ENCODE assay signal across 10 cellular contexts in the genomic region with DNA sequence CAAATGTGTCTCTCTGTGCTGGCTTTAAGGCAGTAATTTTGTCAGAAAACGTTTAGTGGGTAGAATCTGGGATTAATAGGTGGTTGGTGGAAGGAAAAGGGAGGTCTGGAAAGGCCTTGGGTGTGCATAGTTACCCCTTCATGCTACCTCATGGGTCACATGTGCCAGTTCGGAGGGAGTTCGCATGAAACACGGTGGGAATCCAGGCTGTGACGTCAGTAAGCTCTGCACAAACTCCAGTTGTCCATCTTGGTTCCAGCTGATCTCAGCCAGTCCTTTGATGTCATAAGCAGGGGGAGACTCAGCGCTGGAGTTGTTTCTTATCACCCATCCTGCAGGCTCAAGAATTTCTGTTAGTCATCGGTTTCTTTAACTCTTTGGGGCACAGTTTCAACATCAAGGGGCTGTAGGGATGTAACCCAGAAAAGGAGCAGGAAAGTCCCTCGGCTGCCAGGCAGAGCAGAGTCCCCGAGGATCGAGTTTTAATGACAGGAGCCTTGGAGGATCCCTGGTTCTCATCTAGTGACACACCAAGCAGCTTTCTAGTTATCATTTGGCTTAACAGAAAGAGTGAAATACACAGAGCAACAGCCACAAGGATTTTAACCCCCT. TPM values are rescaled to one million over a fixed set of nuclear protein-coding genes. Genes with fewer than 3 reads are reported as not detected.
DNase-seq lines count a peak whose midpoint lies in the region; TF ChIP-seq lines count a peak whose summit lies in the region.
"Had no signal": no experiment of that assay in that cellular context is flagged by ENCODE, and none has a peak within 500 bp of the region (broad histone marks: within the 10 kb centered on the region; RNA-seq: fewer than 3 reads in every experiment).

No MANE protein-coding gene starts in this region.

- in situ Hi-C loops in G401 (cut with HindIII; ENCODE audit: low sequenced_read_pairs), result no loop called here

- H3K79me2 ChIP-seq in SK-N-SH (ENCODE audit: insufficient read depth), result no peaks in the 10 kb centered on the region

- peak overlapping the region; percentile 9; the same call in 1 of the 2 replicates for H2AFZ ChIP-seq in SK-N-SH (ENCODE audit: low read depth)

- CTCF ChIA-PET in SK-N-SH (lab: Yijun Ruan, JAX), result interaction anchor here (1.0 kb wide), 1 partner anchor 54 kb away, joined by 3 read pairs; no protein-coding TSS in a partner anchor

- H4K20me1 ChIP-seq in SK-N-SH (ENCODE audit: insufficient read depth), result no peaks in the 10 kb centered on the region

- WGBS in SK-N-SH (ENCODE audit: low lambda C conversion rate), result 26% methylated on average over 6 of the region's 10 CpGs

- no peaks in the 10 kb centered on the region for H3K9me2 ChIP-seq in SK-N-SH

- H3K36me3 ChIP-seq in SK-N-SH (replicated peaks in 1 of 2; ENCODE audit: control insufficient read depth in 1 of 2, insufficient read depth in 2 of 2, low read length in 1 of 2), result no peaks in the 10 kb centered on the region

- DNase-seq in ELR (ENCODE audit: low read depth) (peak; percentile 69), SK-N-SH (no peak), foreskin fibroblast (peak; percentile 65 to 85), skeletal muscle cell (ENCODE audit: low read depth) (peak; percentile 78), G401 (ENCODE audit: low spot score) (no peak), GM19238 (ENCODE audit: insufficient read length, low spot score) (no peak), NCI-H1092 treated with DMSO at 0.1 percent for 48 hours (lab: John Stamatoyannopoulos, UW) (no peak)
- DNase-seq in activated CD4-positive, alpha-beta T cell treated with anti-CD3 and anti-CD28 coated beads, Interleukin-2, amount 50 U/mL, for 48 hours, result no peak
- DNase-seq: effector memory CD8-positive, alpha-beta T cell; NCI-H2029 had no signal

- TF ChIP-seq CTCF in SK-N-SH (IDR thresholded peaks at IDR 0.05), result no peak
- TF ChIP-seq CTCF in foreskin fibroblast (IDR thresholded peaks at IDR 0.05; ENCODE audit: low read depth, low read length), result no peak

- H3K27ac ChIP-seq in SK-N-SH (ENCODE audit: low read depth in 2 of 2, low read length in 1 of 2), result peak overlapping the region in 1 of 2 experiments; percentile 63; a peak in 1 of 4 replicates

- H3K9me3 ChIP-seq in SK-N-SH, result 0 out of 2 replicates have a peak, but pooled peaks cover 4% of the 10 kb centered on the region

- TF ChIP-seq EP300 in SK-N-SH (IDR thresholded peaks at IDR 0.05; ENCODE audit: borderline replicate concordance in 1 of 2, low read depth in 1 of 2, low read length in 1 of 2), result peak in 1 of 2 experiments; percentile 47; a peak in 1 of 4 replicates

- H3F3A ChIP-seq in SK-N-SH (replicated peaks; ENCODE audit: insufficient read depth), result peaks cover 7% of the 10 kb centered on the region

- no peak for TF ChIP-seq RAD21 in SK-N-SH (IDR thresholded peaks at IDR 0.05; ENCODE audit: low read length)

- no peaks in the 10 kb centered on the region for H3K27me3 ChIP-seq in SK-N-SH (ENCODE audit: insufficient read depth)

- H3K4me3 ChIP-seq in SK-N-SH (ENCODE audit: low read depth in 2 of 2, low read length in 1 of 2), result no peak overlapping the region
- H3K4me3 ChIP-seq in foreskin fibroblast (ENCODE audit: low read depth in 1 of 2, low read length in 2 of 2), result no peak overlapping the region
- no peak overlapping the region for H3K4me3 ChIP-seq in skeletal muscle cell (ENCODE audit: low read depth, low read length)

- H3K4me1 ChIP-seq in SK-N-SH (ENCODE audit: control insufficient read depth in 1 of 2, insufficient read depth in 2 of 2, low read depth in 1 of 2, low read length in 1 of 2), result peaks cover 14 to 22% of the 10 kb centered on the region in 2 experiments; a peak in 3 of 4 replicates

- POLR2A ChIA-PET in SK-N-SH (lab: Yijun Ruan, JAX), result no interaction called here

- no peak overlapping the region for H3K9ac ChIP-seq in SK-N-SH

- peak overlapping the region; percentile 23 for H3K4me2 ChIP-seq in SK-N-SH

TF ChIP-seq in SK-N-SH, 30 proteins besides CTCF, POLR2A, EP300 and RAD21 (continues in another document):
- TF ChIP-seq FOSL2 (IDR thresholded peaks at IDR 0.05; ENCODE audit: borderline replicate concordance, low read depth) (peak; percentile 68), ELF1 (IDR thresholded peaks at IDR 0.05) (no peak), NFIC (IDR thresholded peaks at IDR 0.05; ENCODE audit: borderline replicate concordance) (no peak), RCOR1 (IDR thresholded peaks at IDR 0.05; ENCODE audit: low read length) (no peak), SMC3 (IDR thresholded peaks at IDR 0.05; ENCODE audit: low read depth, low read length) (no peak), TCF12 (IDR thresholded peaks at IDR 0.05) (peak; percentile 85), NRF1 (IDR thresholded peaks at IDR 0.05; ENCODE audit: low read depth, low read length) (no peak), YY1 (IDR thresholded peaks at IDR 0.05; ENCODE audit: low read depth) (no peak), CHD2 (IDR thresholded peaks at IDR 0.05; ENCODE audit: low read length, partially characterized antibody) (no peak), GABPA (IDR thresholded peaks at IDR 0.05; ENCODE audit: low read depth) (no peak), FOXJ3 (CRISPR knock-in tag; IDR thresholded peaks at IDR 0.05) (no peak), MEF2A (IDR thresholded peaks at IDR 0.05; ENCODE audit: borderline replicate concordance, low read depth) (no peak), GATA2 (CRISPR knock-in tag; IDR thresholded peaks at IDR 0.05) (no peak)
- TF ChIP-seq, protein P1, sequence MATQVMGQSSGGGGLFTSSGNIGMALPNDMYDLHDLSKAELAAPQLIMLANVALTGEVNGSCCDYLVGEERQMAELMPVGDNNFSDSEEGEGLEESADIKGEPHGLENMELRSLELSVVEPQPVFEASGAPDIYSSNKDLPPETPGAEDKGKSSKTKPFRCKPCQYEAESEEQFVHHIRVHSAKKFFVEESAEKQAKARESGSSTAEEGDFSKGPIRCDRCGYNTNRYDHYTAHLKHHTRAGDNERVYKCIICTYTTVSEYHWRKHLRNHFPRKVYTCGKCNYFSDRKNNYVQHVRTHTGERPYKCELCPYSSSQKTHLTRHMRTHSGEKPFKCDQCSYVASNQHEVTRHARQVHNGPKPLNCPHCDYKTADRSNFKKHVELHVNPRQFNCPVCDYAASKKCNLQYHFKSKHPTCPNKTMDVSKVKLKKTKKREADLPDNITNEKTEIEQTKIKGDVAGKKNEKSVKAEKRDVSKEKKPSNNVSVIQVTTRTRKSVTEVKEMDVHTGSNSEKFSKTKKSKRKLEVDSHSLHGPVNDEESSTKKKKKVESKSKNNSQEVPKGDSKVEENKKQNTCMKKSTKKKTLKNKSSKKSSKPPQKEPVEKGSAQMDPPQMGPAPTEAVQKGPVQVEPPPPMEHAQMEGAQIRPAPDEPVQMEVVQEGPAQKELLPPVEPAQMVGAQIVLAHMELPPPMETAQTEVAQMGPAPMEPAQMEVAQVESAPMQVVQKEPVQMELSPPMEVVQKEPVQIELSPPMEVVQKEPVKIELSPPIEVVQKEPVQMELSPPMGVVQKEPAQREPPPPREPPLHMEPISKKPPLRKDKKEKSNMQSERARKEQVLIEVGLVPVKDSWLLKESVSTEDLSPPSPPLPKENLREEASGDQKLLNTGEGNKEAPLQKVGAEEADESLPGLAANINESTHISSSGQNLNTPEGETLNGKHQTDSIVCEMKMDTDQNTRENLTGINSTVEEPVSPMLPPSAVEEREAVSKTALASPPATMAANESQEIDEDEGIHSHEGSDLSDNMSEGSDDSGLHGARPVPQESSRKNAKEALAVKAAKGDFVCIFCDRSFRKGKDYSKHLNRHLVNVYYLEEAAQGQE (IDR thresholded peaks at IDR 0.05; ENCODE audit: low read depth, low read length), result no peak
- TF ChIP-seq, protein P2, sequence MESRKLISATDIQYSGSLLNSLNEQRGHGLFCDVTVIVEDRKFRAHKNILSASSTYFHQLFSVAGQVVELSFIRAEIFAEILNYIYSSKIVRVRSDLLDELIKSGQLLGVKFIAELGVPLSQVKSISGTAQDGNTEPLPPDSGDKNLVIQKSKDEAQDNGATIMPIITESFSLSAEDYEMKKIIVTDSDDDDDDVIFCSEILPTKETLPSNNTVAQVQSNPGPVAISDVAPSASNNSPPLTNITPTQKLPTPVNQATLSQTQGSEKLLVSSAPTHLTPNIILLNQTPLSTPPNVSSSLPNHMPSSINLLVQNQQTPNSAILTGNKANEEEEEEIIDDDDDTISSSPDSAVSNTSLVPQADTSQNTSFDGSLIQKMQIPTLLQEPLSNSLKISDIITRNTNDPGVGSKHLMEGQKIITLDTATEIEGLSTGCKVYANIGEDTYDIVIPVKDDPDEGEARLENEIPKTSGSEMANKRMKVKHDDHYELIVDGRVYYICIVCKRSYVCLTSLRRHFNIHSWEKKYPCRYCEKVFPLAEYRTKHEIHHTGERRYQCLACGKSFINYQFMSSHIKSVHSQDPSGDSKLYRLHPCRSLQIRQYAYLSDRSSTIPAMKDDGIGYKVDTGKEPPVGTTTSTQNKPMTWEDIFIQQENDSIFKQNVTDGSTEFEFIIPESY (IDR thresholded peaks at IDR 0.05; ENCODE audit: borderline replicate concordance, low read depth), result no peak
- TF ChIP-seq, protein P3, sequence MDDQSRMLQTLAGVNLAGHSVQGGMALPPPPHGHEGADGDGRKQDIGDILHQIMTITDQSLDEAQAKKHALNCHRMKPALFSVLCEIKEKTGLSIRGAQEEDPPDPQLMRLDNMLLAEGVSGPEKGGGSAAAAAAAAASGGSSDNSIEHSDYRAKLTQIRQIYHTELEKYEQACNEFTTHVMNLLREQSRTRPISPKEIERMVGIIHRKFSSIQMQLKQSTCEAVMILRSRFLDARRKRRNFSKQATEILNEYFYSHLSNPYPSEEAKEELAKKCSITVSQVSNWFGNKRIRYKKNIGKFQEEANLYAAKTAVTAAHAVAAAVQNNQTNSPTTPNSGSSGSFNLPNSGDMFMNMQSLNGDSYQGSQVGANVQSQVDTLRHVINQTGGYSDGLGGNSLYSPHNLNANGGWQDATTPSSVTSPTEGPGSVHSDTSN (IDR thresholded peaks at IDR 0.05), result peak; percentile 79

RNA-seq across cellular contexts. Expression of a gene that starts 28.9 kb away (rescaled TPM):
- 2.1 and 3.0 TPM in 2 replicates for polyA plus RNA-seq in SK-N-SH (2012; rRNA removed)
- 0.59 and 0.94 TPM in 2 replicates for polyA plus RNA-seq in SK-N-SH (2012; cell fraction: cytosol; rRNA removed)
- polyA plus RNA-seq in SK-N-SH (2012; cell fraction: nucleus; rRNA removed), result 19.6 and 23.9 TPM in 2 replicates
- total RNA-seq in G401 (2014; rRNA removed; shearing (Covaris generic)), result not detected in 2 replicates

RNA-seq across cellular contexts. Expression of a gene that starts 33.4 kb away (rescaled TPM):
- not detected in 2 replicates for polyA plus RNA-seq in SK-N-SH (2012; rRNA removed)
- polyA plus RNA-seq in SK-N-SH (2012; cell fraction: cytosol; rRNA removed), result 0.01 TPM in 1 of 2 replicates, not detected in the other
- not detected in 2 replicates for polyA plus RNA-seq in SK-N-SH (2012; cell fraction: nucleus; rRNA removed)
- not detected in 2 replicates for total RNA-seq in G401 (2014; rRNA removed; shearing (Covaris generic))

RNA-seq across cellular contexts. Expression of a gene that starts 51.9 kb away (rescaled TPM):
- 1.3 and 2.4 TPM in 2 replicates for polyA plus RNA-seq in SK-N-SH (2012; rRNA removed)
- polyA plus RNA-seq in SK-N-SH (2012; cell fraction: cytosol; rRNA removed), result 1.5 and 2.4 TPM in 2 replicates
- 7.8 and 11.2 TPM in 2 replicates for polyA plus RNA-seq in SK-N-SH (2012; cell fraction: nucleus; rRNA removed)
- 0.62 and 1.4 TPM in 2 replicates for total RNA-seq in G401 (2014; rRNA removed; shearing (Covaris generic))

Comparison
In these comparisons a context has a peak if more than half of its experiments do, and no peak if none do; other contexts are left out.
1. DNase-seq: peak in ELR (single experiment), foreskin fibroblast (2 of 2) and skeletal muscle cell (single experiment); none in SK-N-SH (single experiment), G401 (single experiment), GM19238 (single experiment), NCI-H1092 treated with DMSO at 0.1 percent for 48 hours (single experiment) and activated CD4-positive, alpha-beta T cell treated with anti-CD3 and anti-CD28 coated beads, Interleukin-2, amount 50 U/mL, for 48 hours (0 of 2).